In the genomic region with DNA sequence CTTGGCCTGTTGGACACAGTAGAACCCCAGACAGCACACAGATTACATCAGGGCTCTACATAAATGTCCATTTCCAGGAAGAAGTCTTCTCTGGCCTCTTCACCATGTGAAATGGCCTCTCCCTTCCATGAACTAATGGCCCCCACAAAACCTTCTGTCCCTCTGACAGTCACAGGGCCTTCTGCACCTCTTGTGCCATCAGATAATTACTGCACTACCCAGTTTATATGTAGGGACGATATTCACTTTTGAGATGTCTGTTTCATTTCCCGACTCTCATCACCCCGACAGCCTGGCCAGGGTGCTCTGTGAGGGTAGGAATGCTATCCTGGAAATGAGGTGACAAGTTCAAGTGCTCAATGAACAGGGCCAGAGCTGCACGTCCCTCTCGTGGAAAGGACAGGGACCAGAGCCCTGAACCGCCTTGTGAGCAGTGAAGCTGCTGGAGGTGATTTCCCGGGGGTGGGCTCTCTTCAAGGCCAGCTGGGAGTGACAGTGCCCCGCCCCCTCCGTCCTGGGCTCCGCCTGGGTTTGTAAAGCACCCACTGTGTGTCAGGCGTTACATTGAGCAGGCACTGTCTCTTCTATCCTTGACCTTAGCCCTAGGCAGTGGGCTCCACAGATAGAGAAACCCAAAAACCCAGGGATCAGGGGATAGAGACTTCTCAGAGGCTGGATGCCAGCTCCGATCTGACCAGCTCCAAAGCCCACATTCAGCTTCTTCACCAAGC, we compare ENCODE assay signal across 14 cellular contexts. TPM values are rescaled to one million over a fixed set of nuclear protein-coding genes. Genes with fewer than 3 reads are reported as not detected.
DNase-seq lines count a peak whose midpoint lies in the region; ATAC-seq and TF ChIP-seq lines count a peak whose summit lies in the region.
"Had no signal": no experiment of that assay in that cellular context is flagged by ENCODE, and none has a peak within 500 bp of the region (broad histone marks: within the 10 kb centered on the region; RNA-seq: fewer than 3 reads in every experiment).

No MANE protein-coding gene starts in this region.

- no peaks in the 10 kb centered on the region for H3K9me2 ChIP-seq in GM23338 (ENCODE audit: insufficient read depth)

- peak overlapping the region; percentile 83 for H3K4me3 Mint-ChIP-seq in activated T-cell treated with anti-CD3 and anti-CD28 coated beads, Interleukin-2, amount 50 U/mL, for 4 hours
- H3K4me3 Mint-ChIP-seq in activated CD4-positive, alpha-beta memory T cell treated with anti-CD3 and anti-CD28 coated beads for 36 hours, result peak overlapping the region; percentile 69
- H3K4me3 Mint-ChIP-seq in GM23338, result no peak overlapping the region

- CTCF ChIA-PET in activated CD4-positive, alpha-beta memory T cell treated with anti-CD3 and anti-CD28 coated beads for 36 hours (lab: Charles Lee), result interaction anchor here (1.0 to 1.5 kb wide), 2 partner anchors 27 to 57 kb away, joined by 4 read pairs; no protein-coding TSS in a partner anchor

- H3K9ac ChIP-seq in mesenchymal stem cell (ENCODE audit: low read length), result no peak overlapping the region
- H3K9ac ChIP-seq: parathyroid adenoma had no signal

- H3K9me3 ChIP-seq in heart left ventricle (no peaks in the 10 kb centered on the region), psoas muscle (no peaks in the 10 kb centered on the region), mesenchymal stem cell (ENCODE audit: control insufficient read depth, low read length) (no peaks in the 10 kb centered on the region), WERI-Rb-1 (ENCODE audit: severe bottlenecking) (no peaks in the 10 kb centered on the region)
- H3K9me3 ChIP-seq: thyroid gland had no signal

- H2AFZ ChIP-seq in mesenchymal stem cell (ENCODE audit: low read depth, low read length), result no peak overlapping the region
- H2AFZ ChIP-seq in GM23338, result no peak overlapping the region
- H2AFZ ChIP-seq: parathyroid adenoma had no signal

- H3K4me1 Mint-ChIP-seq in activated T-cell treated with anti-CD3 and anti-CD28 coated beads, Interleukin-2, amount 50 U/mL, for 4 hours (ENCODE audit: low read depth), result peaks cover 21% of the 10 kb centered on the region
- peaks cover 20% of the 10 kb centered on the region for H3K4me1 Mint-ChIP-seq in activated CD4-positive, alpha-beta memory T cell treated with anti-CD3 and anti-CD28 coated beads for 36 hours (ENCODE audit: low read depth)
- H3K4me1 Mint-ChIP-seq in GM23338, result peaks cover 26% of the 10 kb centered on the region

- POLR2A ChIA-PET in activated CD4-positive, alpha-beta memory T cell treated with anti-CD3 and anti-CD28 coated beads for 36 hours (lab: Charles Lee), result interaction anchor here (1.1 kb wide), 1 partner anchor 13 kb away, joined by 5 read pairs; no protein-coding TSS in a partner anchor

- H2BK15ac ChIP-seq in mesenchymal stem cell (ENCODE audit: low read depth, poor library complexity, severe bottlenecking), result no peak overlapping the region

- H3K4ac ChIP-seq in mesenchymal stem cell (ENCODE audit: low read depth in 1 of 2, low read length in 2 of 2), result no peak overlapping the region

- H3F3A ChIP-seq in GM23338 (replicated peaks; ENCODE audit: low read depth), result peaks cover 28% of the 10 kb centered on the region; the same call in 1 of the 2 replicates

- no peaks in the 10 kb centered on the region for H4K20me1 ChIP-seq in GM23338 (replicated peaks; ENCODE audit: insufficient read depth)

- ATAC-seq in activated T-cell treated with anti-CD3 and anti-CD28 coated beads, Interleukin-2, amount 50 U/mL, for 4 hours, result no peak
- ATAC-seq in heart left ventricle (peak in 3 of 4 donors; percentile 8 to 21 (median 16)), psoas muscle (no peak), GM23338 (no peak)
- ATAC-seq: HCT116 had no signal

- WGBS in heart left ventricle, 4 donors, result 52 to 62% (median 57%) methylated on average over 6 to 12 of the region's 12 CpGs
- 58 to 73% (median 67%) methylated on average over 12 of the region's 12 CpGs for WGBS in psoas muscle, 3 donors
- 67% methylated on average over 12 of the region's 12 CpGs for WGBS in mesenchymal stem cell

- H3K14ac ChIP-seq in mesenchymal stem cell (ENCODE audit: low read length in 2 of 2), result no peak overlapping the region

- no peaks in the 10 kb centered on the region for H3K9me3 Mint-ChIP-seq in activated T-cell treated with anti-CD3 and anti-CD28 coated beads, Interleukin-2, amount 50 U/mL, for 4 hours
- no peaks in the 10 kb centered on the region for H3K9me3 Mint-ChIP-seq in activated CD4-positive, alpha-beta memory T cell treated with anti-CD3 and anti-CD28 coated beads for 36 hours
- H3K9me3 Mint-ChIP-seq in GM23338, result no peaks in the 10 kb centered on the region

- H3K27ac ChIP-seq in heart left ventricle (peak overlapping the region; percentile 53 to 99 (median 89)), psoas muscle (peak overlapping the region; percentile 98), mesenchymal stem cell (ENCODE audit: low read length, poor library complexity, severe bottlenecking) (no peak overlapping the region), GM23338 (ENCODE audit: low read depth) (no peak overlapping the region), WERI-Rb-1 (no peak overlapping the region)
- H3K27ac ChIP-seq: parathyroid adenoma, RWPE1, thyroid gland had no signal

- TF ChIP-seq POLR2A in heart left ventricle (IDR thresholded peaks at IDR 0.05), result no peak

- intact Hi-C loops in activated CD4-positive, alpha-beta memory T cell treated with anti-CD3 and anti-CD28 coated beads for 36 hours (cut with micrococcal nuclease), result loop anchor here (2.0 to 5.0 kb wide), 2 partner anchors 31 to 223 kb away; a partner anchor contains a TSS
- intact Hi-C loops in heart left ventricle (cut with DNase I), result loop anchor here in 7 of 10 donors (5.0 to 10.0 kb wide), 7 partner anchors 33 to 102 kb away; no protein-coding TSS in a partner anchor
- intact Hi-C loops in psoas muscle (cut with DNase I), result loop anchor here in 1 of 2 donors (5.0 kb wide), 1 partner anchor 102 kb away; no protein-coding TSS in a partner anchor

- H3K27me3 Mint-ChIP-seq in activated T-cell treated with anti-CD3 and anti-CD28 coated beads, Interleukin-2, amount 50 U/mL, for 4 hours (ENCODE audit: low read depth), result peaks cover 9% of the 10 kb centered on the region
- peaks cover 6% of the 10 kb centered on the region for H3K27me3 Mint-ChIP-seq in activated CD4-positive, alpha-beta memory T cell treated with anti-CD3 and anti-CD28 coated beads for 36 hours
- H3K27me3 Mint-ChIP-seq in GM23338 (ENCODE audit: insufficient read depth, low read depth, poor library complexity), result peaks cover 46% of the 10 kb centered on the region

- H3K4me3 ChIP-seq in heart left ventricle (peak overlapping the region in 1 of 12 donors; percentile 17), psoas muscle (no peak overlapping the region), mesenchymal stem cell (ENCODE audit: insufficient read depth in 1 of 2, low read depth in 1 of 2, low read length in 2 of 2) (no peak overlapping the region), GM23338 (no peak overlapping the region), WERI-Rb-1 (ENCODE audit: low read depth, low read length) (no peak overlapping the region)
- H3K4me3 ChIP-seq: thyroid gland had no signal

- H3K36me3 ChIP-seq in heart left ventricle (no peaks in the 10 kb centered on the region), psoas muscle (ENCODE audit: insufficient read depth in 1 of 2, low read depth in 1 of 2) (no peaks in the 10 kb centered on the region), mesenchymal stem cell (ENCODE audit: control insufficient read depth in 1 of 2, insufficient read depth in 2 of 2, low read depth in 1 of 2, low read length in 2 of 2) (no peaks in the 10 kb centered on the region), GM23338 (ENCODE audit: insufficient read depth) (no peaks in the 10 kb centered on the region), WERI-Rb-1 (0 out of 2 replicates have a peak, but pooled peaks cover 5% of the 10 kb centered on the region)
- H3K36me3 ChIP-seq: thyroid gland had no signal

- TF ChIP-seq CTCF in heart left ventricle (IDR thresholded peaks at IDR 0.05) (no peak), psoas muscle (IDR thresholded peaks at IDR 0.05) (no peak), GM23338 (conservative IDR thresholded peaks at IDR 0.05; ENCODE audit: low read depth in 2 of 2) (no peak), WERI-Rb-1 (IDR thresholded peaks at IDR 0.05; ENCODE audit: low read depth, low read length) (no peak)

- H3K4me2 ChIP-seq in mesenchymal stem cell (ENCODE audit: low read length, poor library complexity, severe bottlenecking) (no peak overlapping the region), GM23338 (no peak overlapping the region)

- H3K36me3 Mint-ChIP-seq in activated T-cell treated with anti-CD3 and anti-CD28 coated beads, Interleukin-2, amount 50 U/mL, for 4 hours (ENCODE audit: insufficient read depth), result no peaks in the 10 kb centered on the region
- peaks cover 21% of the 10 kb centered on the region for H3K36me3 Mint-ChIP-seq in activated CD4-positive, alpha-beta memory T cell treated with anti-CD3 and anti-CD28 coated beads for 36 hours
- no peaks in the 10 kb centered on the region for H3K36me3 Mint-ChIP-seq in GM23338 (ENCODE audit: low read depth)

- H3K18ac ChIP-seq in mesenchymal stem cell (ENCODE audit: low read depth in 1 of 2, low read length in 2 of 2), result no peak overlapping the region

- H3K27me3 ChIP-seq in heart left ventricle (peaks cover 0 to 20% (median 0%) of the 10 kb centered on the region in 9 donors), psoas muscle (ENCODE audit: insufficient read depth in 3 of 3, low read length in 2 of 3) (no peaks in the 10 kb centered on the region), mesenchymal stem cell (ENCODE audit: control insufficient read depth in 1 of 2, insufficient read depth in 1 of 2, low read length in 2 of 2) (peaks cover 67% of the 10 kb centered on the region in 2 experiments), GM23338 (ENCODE audit: insufficient read depth) (peaks cover 34% of the 10 kb centered on the region), WERI-Rb-1 (ENCODE audit: insufficient read depth, low read depth, severe bottlenecking) (no peaks in the 10 kb centered on the region)
- H3K27me3 ChIP-seq: thyroid gland had no signal

- no peak overlapping the region for H4K8ac ChIP-seq in mesenchymal stem cell (ENCODE audit: low read length)

- no peak overlapping the region for H2AK5ac ChIP-seq in mesenchymal stem cell (ENCODE audit: low read length, severe bottlenecking)

- H2BK5ac ChIP-seq in mesenchymal stem cell (ENCODE audit: low read depth, low read length, poor library complexity, severe bottlenecking), result no peak overlapping the region

- H4K91ac ChIP-seq in mesenchymal stem cell (ENCODE audit: low read length), result no peak overlapping the region

- H3K27ac Mint-ChIP-seq in activated CD4-positive, alpha-beta memory T cell treated with anti-CD3 and anti-CD28 coated beads for 36 hours, result peak overlapping the region; percentile 70
- H3K27ac Mint-ChIP-seq in GM23338, result no peak overlapping the region

- no peak overlapping the region for H2BK12ac ChIP-seq in mesenchymal stem cell (ENCODE audit: low read length in 2 of 2)

- no peak overlapping the region for H2BK120ac ChIP-seq in mesenchymal stem cell (ENCODE audit: low read depth, low read length)

- no peak overlapping the region for H3K23ac ChIP-seq in mesenchymal stem cell (ENCODE audit: low read length in 2 of 2)

- H3K79me2 ChIP-seq in GM23338 (replicated peaks; ENCODE audit: insufficient read depth), result no peaks in the 10 kb centered on the region
- H3K79me2 ChIP-seq: parathyroid adenoma had no signal

- H3K79me1 ChIP-seq in mesenchymal stem cell (replicated peaks; ENCODE audit: low read length, poor library complexity, severe bottlenecking), result no peaks in the 10 kb centered on the region

- peaks cover 9 to 58% (median 23%) of the 10 kb centered on the region in 12 donors for H3K4me1 ChIP-seq in heart left ventricle
- H3K4me1 ChIP-seq in psoas muscle, result peaks cover 31% of the 10 kb centered on the region
- H3K4me1 ChIP-seq in mesenchymal stem cell (ENCODE audit: control insufficient read depth, insufficient read depth, low read depth, low read length), result peaks cover 23% of the 10 kb centered on the region
- peaks cover 7% of the 10 kb centered on the region; the same call in 1 of the 2 replicates for H3K4me1 ChIP-seq in GM23338 (ENCODE audit: insufficient read depth)
- H3K4me1 ChIP-seq: parathyroid adenoma had no signal

- no peak for DNase-seq in activated T-cell treated with anti-CD3 and anti-CD28 coated beads, Interleukin-2, amount 50 U/mL, for 4 hours
- DNase-seq in activated T-cell treated with anti-CD3 and anti-CD28 coated beads, Interleukin-2, amount 50 U/mL, for 48 hours, result no peak
- no peak for DNase-seq in activated CD4-positive, alpha-beta memory T cell treated with anti-CD3 and anti-CD28 coated beads for 36 hours
- DNase-seq in heart left ventricle (peak in 3 of 5 donors; percentile 38 to 76 (median 69)), psoas muscle (peak in 1 of 2 donors; percentile 56), mesenchymal stem cell (no peak), GM23338 (ENCODE audit: low spot score) (no peak), WERI-Rb-1 (no peak)
- DNase-seq: NCI-H2081 treated with DMSO at 0.1 percent for 48 hours, NCI-H774, thyroid gland had no signal

RNA-seq across cellular contexts. Expression of a gene that starts 3.1 kb away (rescaled TPM):
- total RNA-seq in activated T-cell treated with anti-CD3 and anti-CD28 coated beads, Interleukin-2, amount 50 U/mL, for 4 hours, result 10 to 100 TPM; 24.1 to 31.3 (median 29.8) TPM
- total RNA-seq in activated CD4-positive, alpha-beta memory T cell treated with anti-CD3 and anti-CD28 coated beads for 36 hours, result 10 to 100 TPM; 34.0 to 36.2 TPM
- total RNA-seq in heart left ventricle (10 to 100 TPM; 24.8 to 36.0 (median 33.4) TPM), psoas muscle (10 to 100 TPM in 3 of 4 donors, 1 to 10 TPM in 1; 6.1 to 17.6 (median 14.2) TPM)
- polyA plus RNA-seq in heart left ventricle (10 to 100 TPM; 13.6 to 37.9 TPM), psoas muscle (10 to 100 TPM in 1 of 3 donors, 1 to 10 TPM in 2; 4.3 to 11.5 (median 5.3) TPM), GM23338 (2016; fragmentation: Nextera tagmentation; extraction: Ambion mirVana) (0.57 and 0.75 TPM in 2 replicates)
- polyA plus RNA-seq in mesenchymal stem cell (2013, experiment 1 of 2), result 0.72 TPM
- 0.75 TPM for polyA plus RNA-seq in mesenchymal stem cell (2013, experiment 2 of 2)
- total RNA-seq in GM23338 (2014; rRNA removed; shearing (Covaris generic)), result 2.1 and 2.2 TPM in 2 replicates

RNA-seq across cellular contexts. Expression of a gene that starts 10.2 kb away (rescaled TPM):
- not detected for total RNA-seq in activated T-cell treated with anti-CD3 and anti-CD28 coated beads, Interleukin-2, amount 50 U/mL, for 4 hours
- total RNA-seq in activated CD4-positive, alpha-beta memory T cell treated with anti-CD3 and anti-CD28 coated beads for 36 hours, result not detected
- 100 to 1,000 TPM in 6 of 9 donors, 10 to 100 TPM in 3; 78.8 to 293 (median 109) TPM for total RNA-seq in heart left ventricle
- polyA plus RNA-seq in heart left ventricle, result 100 to 1,000 TPM in 1 of 2 donors, 10 to 100 TPM in 1; 56.1 to 166 TPM
- 100 to 1,000 TPM in 2 of 4 donors, 10 to 100 TPM in 2; 31.0 to 131 (median 94.5) TPM for total RNA-seq in psoas muscle
- 100 to 1,000 TPM in 1 of 3 donors, 10 to 100 TPM in 2; 19.4 to 156 (median 90.5) TPM for polyA plus RNA-seq in psoas muscle
- polyA plus RNA-seq in mesenchymal stem cell (2013, experiment 1 of 2), result 0.17 TPM
- 0.14 TPM for polyA plus RNA-seq in mesenchymal stem cell (2013, experiment 2 of 2)
- 2.4 and 4.4 TPM in 2 replicates for total RNA-seq in GM23338 (2014; rRNA removed; shearing (Covaris generic))
- polyA plus RNA-seq in GM23338 (2016; fragmentation: Nextera tagmentation; extraction: Ambion mirVana), result 1.6 and 2.0 TPM in 2 replicates

Comparison
In these comparisons a context has a peak if more than half of its experiments do, and no peak if none do; other contexts are left out.
1. ATAC-seq: peak in heart left ventricle (3 of 4); none in activated T-cell treated with anti-CD3 and anti-CD28 coated beads, Interleukin-2, amount 50 U/mL, for 4 hours (0 of 2), psoas muscle (0 of 4) and GM23338 (single experiment).
2. DNase-seq: peak in heart left ventricle (3 of 5); none in activated T-cell treated with anti-CD3 and anti-CD28 coated beads, Interleukin-2, amount 50 U/mL, for 4 hours (single experiment), activated T-cell treated with anti-CD3 and anti-CD28 coated beads, Interleukin-2, amount 50 U/mL, for 48 hours (0 of 2), activated CD4-positive, alpha-beta memory T cell treated with anti-CD3 and anti-CD28 coated beads for 36 hours (single experiment), mesenchymal stem cell (single experiment), GM23338 (single experiment) and WERI-Rb-1 (single experiment).
3. H3K27ac ChIP-seq: peak in heart left ventricle (12 of 12) and psoas muscle (single experiment); none in mesenchymal stem cell (single experiment), GM23338 (single experiment) and WERI-Rb-1 (single experiment).